In genomic region chr4:5378002-5378401, GRCh38 we compare ENCODE assay signal across 11 cellular contexts.
DNase-seq lines count a peak whose midpoint lies in the region; ATAC-seq and TF ChIP-seq lines count a peak whose summit lies in the region.
"Had no signal": no experiment of that assay in that cellular context is flagged by ENCODE, and none has a peak within 500 bp of the region (broad histone marks: within the 10 kb centered on the region; RNA-seq: fewer than 3 reads in every experiment).

No MANE protein-coding gene starts in this region.

- TF ChIP-seq RAD21 in SK-N-SH (IDR thresholded peaks at IDR 0.05; ENCODE audit: low read length), result peak; percentile 51

- BruUV-seq in mammary epithelial cell (replicated peaks; lab: Mats Ljungman, UMichigan), result no TSS peak

- H3K4me2 ChIP-seq in SK-N-SH (no peak overlapping the region), mammary epithelial cell (ENCODE audit: insufficient read depth, low read depth, low read length) (no peak overlapping the region)
- H3K4me2 ChIP-seq: hepatocyte had no signal

- dilution Hi-C loops in mammary epithelial cell (cut with HindIII; ENCODE audit: low sequenced_read_pairs), result no loop called here

- POLR2A ChIA-PET in SK-N-SH (lab: Yijun Ruan, JAX), result no interaction called here
- POLR2A ChIA-PET in CD8-positive, alpha-beta memory T cell (lab: Charles Lee), result no interaction called here

- in situ Hi-C loops in mammary epithelial cell (cut with MboI; ENCODE audit: low sequenced_read_pairs in 2 of 2), result loop anchor here (25.0 kb wide), 1 partner anchor 409 kb away; no protein-coding TSS in a partner anchor

- H3K9me3 ChIP-seq in SK-N-SH (no peaks in the 10 kb centered on the region), mammary epithelial cell (replicated peaks; ENCODE audit: insufficient read depth, low read length) (no peaks in the 10 kb centered on the region), tibial nerve (peaks cover 0 to 16% (median 0%) of the 10 kb centered on the region in 4 donors)
- no peaks in the 10 kb centered on the region for H3K9me3 ChIP-seq in CD8-positive, alpha-beta memory T cell (ENCODE audit: low read length)

- no peak overlapping the region for H3K27ac Mint-ChIP-seq in CD8-positive, alpha-beta memory T cell

- no peak overlapping the region for H3K4me3 Mint-ChIP-seq in CD8-positive, alpha-beta memory T cell

- H3K27ac ChIP-seq in SK-N-SH (ENCODE audit: low read depth in 2 of 2, low read length in 1 of 2) (no peak overlapping the region), mammary epithelial cell (ENCODE audit: insufficient read depth, low read depth, low read length) (no peak overlapping the region), tibial nerve (no peak overlapping the region)
- H3K27ac ChIP-seq in CD8-positive, alpha-beta memory T cell (ENCODE audit: low read depth, low read length), result no peak overlapping the region
- H3K27ac ChIP-seq: hepatocyte had no signal

- ATAC-seq in SK-N-SH treated with all-trans-retinoic acid at 6 μM for 48 hours, result no peak
- no peak for ATAC-seq in HG02678 (IDR thresholded peaks at IDR 0.05; ENCODE audit: unreplicated experiment)

- no peaks in the 10 kb centered on the region for H3K36me3 ChIP-seq in SK-N-SH (replicated peaks in 1 of 2; ENCODE audit: control insufficient read depth in 1 of 2, insufficient read depth in 2 of 2, low read length in 1 of 2)
- no peaks in the 10 kb centered on the region for H3K36me3 ChIP-seq in mammary epithelial cell (ENCODE audit: insufficient read depth, low read length)
- H3K36me3 ChIP-seq in tibial nerve, result no peaks in the 10 kb centered on the region
- H3K36me3 ChIP-seq in CD8-positive, alpha-beta memory T cell (ENCODE audit: insufficient read depth, low read length), result no peaks in the 10 kb centered on the region

- peaks cover 2 to 15% (median 8%) of the 10 kb centered on the region in 5 donors for H3K9me3 Mint-ChIP-seq in CD8-positive, alpha-beta memory T cell

- H3F3A ChIP-seq in SK-N-SH (replicated peaks; ENCODE audit: insufficient read depth), result no peaks in the 10 kb centered on the region

- H3K27me3 Mint-ChIP-seq in CD8-positive, alpha-beta memory T cell, result peaks cover 0 to 3% of the 10 kb centered on the region in 2 donors

- no peaks in the 10 kb centered on the region for H3K9me2 ChIP-seq in SK-N-SH

- TF ChIP-seq EP300 in SK-N-SH (IDR thresholded peaks at IDR 0.05; ENCODE audit: borderline replicate concordance in 1 of 2, low read depth in 1 of 2, low read length in 1 of 2) (no peak), tibial nerve (IDR thresholded peaks at IDR 0.05) (no peak)

- H3K79me2 ChIP-seq in SK-N-SH (ENCODE audit: insufficient read depth) (no peaks in the 10 kb centered on the region), mammary epithelial cell (ENCODE audit: insufficient read depth, low read length) (no peaks in the 10 kb centered on the region)
- H3K79me2 ChIP-seq: hepatocyte had no signal

- DNase-seq in SK-N-SH (no peak), LNCaP clone FGC (ENCODE audit: low read depth) (no peak), mammary epithelial cell (no peak), tibial nerve (ENCODE audit: low spot score in 2 of 2) (peak in 1 of 2 donors; percentile 24)
- DNase-seq in activated CD4-positive, CD25-positive, alpha-beta regulatory T cell (lab: John Stamatoyannopoulos, UW), result no peak
- no peak for DNase-seq in CD8-positive, alpha-beta memory T cell
- DNase-seq: activated effector memory CD4-positive, alpha-beta T cell treated with Interleukin-2 at 50 U/mL for 16 hours; NCI-H187 had no signal

- no peak overlapping the region for H3K4me3 ChIP-seq in SK-N-SH (ENCODE audit: low read depth in 2 of 2, low read length in 1 of 2)
- no peak overlapping the region for H3K4me3 ChIP-seq in LNCaP clone FGC (ENCODE audit: low read depth, low read length)
- H3K4me3 ChIP-seq in mammary epithelial cell (replicated peaks in 1 of 3; ENCODE audit: insufficient read depth in 1 of 3, low read depth in 2 of 3, low read length in 3 of 3), result no peak overlapping the region
- H3K4me3 ChIP-seq in tibial nerve, result no peak overlapping the region
- H3K4me3 ChIP-seq in CD8-positive, alpha-beta memory T cell (ENCODE audit: low read length), result no peak overlapping the region
- H3K4me3 ChIP-seq: hepatocyte had no signal

- H3K27me3 ChIP-seq in SK-N-SH (ENCODE audit: insufficient read depth) (no peaks in the 10 kb centered on the region; the same call in 1 of the 2 replicates), mammary epithelial cell (ENCODE audit: insufficient read depth, low read length) (no peaks in the 10 kb centered on the region), tibial nerve (no peaks in the 10 kb centered on the region)
- H3K27me3 ChIP-seq in CD8-positive, alpha-beta memory T cell (ENCODE audit: insufficient read depth, low read length, poor library complexity, severe bottlenecking), result no peaks in the 10 kb centered on the region
- H3K27me3 ChIP-seq: hepatocyte had no signal

- H3K4me1 ChIP-seq in SK-N-SH (ENCODE audit: control insufficient read depth in 1 of 2, insufficient read depth in 2 of 2, low read depth in 1 of 2, low read length in 1 of 2), result no peaks in the 10 kb centered on the region; a peak in 1 of 4 replicates
- H3K4me1 ChIP-seq in mammary epithelial cell (ENCODE audit: insufficient read depth, low read length), result no peaks in the 10 kb centered on the region
- no peaks in the 10 kb centered on the region for H3K4me1 ChIP-seq in tibial nerve
- H3K4me1 ChIP-seq in CD8-positive, alpha-beta memory T cell (ENCODE audit: insufficient read depth, low read length), result no peaks in the 10 kb centered on the region

- no peaks in the 10 kb centered on the region for H3K36me3 Mint-ChIP-seq in CD8-positive, alpha-beta memory T cell

- intact Hi-C loops in mammary epithelial cell (cut with micrococcal nuclease), result loop anchor here (1.0 to 5.0 kb wide), 2 partner anchors 328 to 381 kb away; no protein-coding TSS in a partner anchor

- 12% methylated on average over 8 of the region's 8 CpGs for WGBS in SK-N-SH (ENCODE audit: low lambda C conversion rate)
- 77% methylated on average over 8 of the region's 8 CpGs for WGBS in mammary epithelial cell (ENCODE audit: low coverage, missing lambda C conversion rate)
- 69 to 72% methylated on average over 8 of the region's 8 CpGs for WGBS in tibial nerve, 2 donors

- CTCF ChIA-PET in SK-N-SH (lab: Yijun Ruan, JAX) (interaction anchor here (2.4 kb wide), 1 partner anchor 22 kb away, joined by 7 read pairs; no protein-coding TSS in a partner anchor), mammary epithelial cell (lab: Charles Lee; ENCODE audit: low non-redundant PET) (no interaction called here)
- CTCF ChIA-PET in CD8-positive, alpha-beta memory T cell (lab: Charles Lee), result no interaction called here

- TF ChIP-seq CTCF in SK-N-SH (IDR thresholded peaks at IDR 0.05) (peak; percentile 44), LNCaP clone FGC (IDR thresholded peaks at IDR 0.05; ENCODE audit: control insufficient read depth, extremely low read depth, insufficient read depth) (peak; percentile 55), mammary epithelial cell (conservative IDR thresholded peaks at IDR 0.05 in 1 of 2, IDR thresholded peaks at IDR 0.05 in 1 of 2; ENCODE audit: extremely low read depth in 1 of 2, insufficient read depth in 1 of 2, low read depth in 1 of 2, low read length in 2 of 2) (peak; percentile 28 to 49), tibial nerve (IDR thresholded peaks at IDR 0.05) (peak in 3 of 5 experiments; percentile 10 to 19 (median 15))

- H4K20me1 ChIP-seq in SK-N-SH (ENCODE audit: insufficient read depth) (no peaks in the 10 kb centered on the region), mammary epithelial cell (ENCODE audit: insufficient read depth, low read length) (no peaks in the 10 kb centered on the region)

- H3K4me1 Mint-ChIP-seq in CD8-positive, alpha-beta memory T cell, result no peaks in the 10 kb centered on the region

- H2AFZ ChIP-seq in SK-N-SH (ENCODE audit: low read depth), result no peak overlapping the region
- no peak overlapping the region for H2AFZ ChIP-seq in mammary epithelial cell (ENCODE audit: low read depth, low read length)
- H2AFZ ChIP-seq: hepatocyte had no signal

- H3K9ac ChIP-seq in SK-N-SH, result no peak overlapping the region
- no peak overlapping the region for H3K9ac ChIP-seq in mammary epithelial cell (ENCODE audit: insufficient read depth, low read length)

- TF ChIP-seq POLR2A in tibial nerve (IDR thresholded peaks at IDR 0.05), result no peak

TF ChIP-seq in SK-N-SH, 30 proteins besides CTCF, POLR2A, EP300 and RAD21:
- TF ChIP-seq TEAD4 (IDR thresholded peaks at IDR 0.05; ENCODE audit: borderline replicate concordance, insufficient read depth), result no peak
- TF ChIP-seq CHD2 (IDR thresholded peaks at IDR 0.05; ENCODE audit: low read length, partially characterized antibody), result no peak
- no peak for TF ChIP-seq NFIC (IDR thresholded peaks at IDR 0.05; ENCODE audit: borderline replicate concordance)
- TF ChIP-seq, protein P1, sequence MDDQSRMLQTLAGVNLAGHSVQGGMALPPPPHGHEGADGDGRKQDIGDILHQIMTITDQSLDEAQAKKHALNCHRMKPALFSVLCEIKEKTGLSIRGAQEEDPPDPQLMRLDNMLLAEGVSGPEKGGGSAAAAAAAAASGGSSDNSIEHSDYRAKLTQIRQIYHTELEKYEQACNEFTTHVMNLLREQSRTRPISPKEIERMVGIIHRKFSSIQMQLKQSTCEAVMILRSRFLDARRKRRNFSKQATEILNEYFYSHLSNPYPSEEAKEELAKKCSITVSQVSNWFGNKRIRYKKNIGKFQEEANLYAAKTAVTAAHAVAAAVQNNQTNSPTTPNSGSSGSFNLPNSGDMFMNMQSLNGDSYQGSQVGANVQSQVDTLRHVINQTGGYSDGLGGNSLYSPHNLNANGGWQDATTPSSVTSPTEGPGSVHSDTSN (IDR thresholded peaks at IDR 0.05), result no peak

TF ChIP-seq in SK-N-SH treated with all-trans-retinoic acid at 6 μM for 48 hours, 23 proteins besides CTCF, POLR2A, EP300 and RAD21 (continues in another document):
- TF ChIP-seq TCF4 (CRISPR knock-in tag; IDR thresholded peaks at IDR 0.05; ENCODE audit: borderline replicate concordance), result no peak
